In genomic region chr4:98288671-98289070, GRCh38 we compare ENCODE assay signal across 8 cellular contexts. TPM values are rescaled to one million over a fixed set of nuclear protein-coding genes. Genes with fewer than 3 reads are reported as not detected.
DNase-seq lines count a peak whose midpoint lies in the region; ATAC-seq, FAIRE-seq and TF ChIP-seq lines count a peak whose summit lies in the region.
"Not testable (repeated sequence)": the region's sequence is repeated elsewhere in the genome, so short reads cannot be mapped to it uniquely, and the experiment has no call there.

No MANE protein-coding gene starts in this region.

- DNase-seq in GM19239 (ENCODE audit: insufficient read length, low spot score); T-helper 17 cell; activated T-cell treated with anti-CD3 and anti-CD28 coated beads, Interleukin-2, amount 50 U/mL, for 4 hours; stimulated activated naive B cell treated with anti-CD40 and anti-IgM and Interleukin-4, amounts not matched to agents 10 μg/mL and 1 μg/mL and 100 μg/mL, for 72 hours: not testable (repeated sequence)
- peak; percentile 18 for DNase-seq in central memory CD4-positive, alpha-beta T cell

- H3K4me2 ChIP-seq in DOHH2 (ENCODE audit: low read length) (peak overlapping the region; percentile 61), KMS-11 (peak overlapping the region; percentile 33; the same call in 1 of the 2 replicates)

- H3F3A ChIP-seq in DOHH2 (ENCODE audit: control insufficient read depth, insufficient read depth), result peaks cover 13% of the 10 kb centered on the region

- H3K27ac ChIP-seq in DOHH2 (ENCODE audit: low read depth, low read length), result peak overlapping the region; percentile 66
- H3K27ac ChIP-seq in KMS-11, result not testable (repeated sequence)

- not testable (repeated sequence) for H3K9me2 ChIP-seq in DOHH2 (replicated peaks; ENCODE audit: control insufficient read depth, low read length)

- FAIRE-seq in GM19239 (lab: Jason Lieb, UNC), result peak; percentile 87

- H3K27ac Mint-ChIP-seq in T-helper 17 cell, result peak overlapping the region; percentile 86
- H3K27ac Mint-ChIP-seq in stimulated activated naive B cell treated with anti-CD40 and anti-IgM and Interleukin-4, amounts not matched to agents 10 μg/mL and 1 μg/mL and 100 μg/mL, for 72 hours, result peak overlapping the region; percentile 79

- not testable (repeated sequence) for TF ChIP-seq CTCF in DOHH2 (IDR thresholded peaks at IDR 0.05; ENCODE audit: low read depth, low read length, poor library complexity, severe bottlenecking); KMS-11 (conservative IDR thresholded peaks at IDR 0.05; ENCODE audit: low read depth, low read length)

- not testable (repeated sequence) for H3K36me3 ChIP-seq in DOHH2 (ENCODE audit: control insufficient read depth, low read length); KMS-11 (ENCODE audit: insufficient read depth)

- H3K9me3 ChIP-seq in DOHH2 (ENCODE audit: control insufficient read depth, insufficient read depth, low read length); T-helper 17 cell (ENCODE audit: control insufficient read depth, low read length, poor library complexity, severe bottlenecking): not testable (repeated sequence)

- not testable (repeated sequence) for H3K36me3 Mint-ChIP-seq in T-helper 17 cell (ENCODE audit: low read depth); activated T-cell treated with anti-CD3 and anti-CD28 coated beads, Interleukin-2, amount 50 U/mL, for 4 hours (ENCODE audit: insufficient read depth); stimulated activated naive B cell treated with anti-CD40 and anti-IgM and Interleukin-4, amounts not matched to agents 10 μg/mL and 1 μg/mL and 100 μg/mL, for 72 hours

- peak overlapping the region; percentile 58 for H3K4me3 ChIP-seq in DOHH2 (ENCODE audit: low read length)
- not testable (repeated sequence) for H3K4me3 ChIP-seq in KMS-11 (IDR thresholded peaks at IDR 0.05; ENCODE audit: insufficient read depth, low read depth, low read length)

- peak overlapping the region; percentile 64 for H3K4me3 Mint-ChIP-seq in T-helper 17 cell
- H3K4me3 Mint-ChIP-seq in activated T-cell treated with anti-CD3 and anti-CD28 coated beads, Interleukin-2, amount 50 U/mL, for 4 hours, result peak overlapping the region; percentile 7
- H3K4me3 Mint-ChIP-seq in stimulated activated naive B cell treated with anti-CD40 and anti-IgM and Interleukin-4, amounts not matched to agents 10 μg/mL and 1 μg/mL and 100 μg/mL, for 72 hours, result peak overlapping the region in 1 of 2 donors; percentile 41

- peaks cover 23% of the 10 kb centered on the region for H3K4me1 Mint-ChIP-seq in T-helper 17 cell
- peaks cover 41% of the 10 kb centered on the region for H3K4me1 Mint-ChIP-seq in activated T-cell treated with anti-CD3 and anti-CD28 coated beads, Interleukin-2, amount 50 U/mL, for 4 hours (ENCODE audit: low read depth)
- H3K4me1 Mint-ChIP-seq in stimulated activated naive B cell treated with anti-CD40 and anti-IgM and Interleukin-4, amounts not matched to agents 10 μg/mL and 1 μg/mL and 100 μg/mL, for 72 hours, result peaks cover 21 to 43% of the 10 kb centered on the region in 2 donors

- not testable (repeated sequence) for H2AFZ ChIP-seq in KMS-11 (ENCODE audit: low read depth)

- not testable (repeated sequence) for H4K20me1 ChIP-seq in DOHH2 (ENCODE audit: control insufficient read depth, insufficient read depth, low read depth, low read length)
- peaks cover 10% of the 10 kb centered on the region; the same call in 1 of the 2 replicates for H4K20me1 ChIP-seq in KMS-11 (ENCODE audit: insufficient read depth)

- H3K4me1 ChIP-seq in DOHH2 (ENCODE audit: control insufficient read depth, low read length) (peaks cover 72% of the 10 kb centered on the region), KMS-11 (ENCODE audit: low read depth, poor library complexity, severe bottlenecking) (peaks cover 31% of the 10 kb centered on the region)

- H3K79me2 ChIP-seq in DOHH2 (ENCODE audit: control insufficient read depth, low read length) (peaks cover 81% of the 10 kb centered on the region), KMS-11 (ENCODE audit: insufficient read depth, low read depth) (peaks cover 82% of the 10 kb centered on the region; the same call in 1 of the 2 replicates)

- H3K27me3 Mint-ChIP-seq in T-helper 17 cell; activated T-cell treated with anti-CD3 and anti-CD28 coated beads, Interleukin-2, amount 50 U/mL, for 4 hours (ENCODE audit: low read depth); stimulated activated naive B cell treated with anti-CD40 and anti-IgM and Interleukin-4, amounts not matched to agents 10 μg/mL and 1 μg/mL and 100 μg/mL, for 72 hours: not testable (repeated sequence)

- not testable (repeated sequence) for H3K9me3 Mint-ChIP-seq in activated T-cell treated with anti-CD3 and anti-CD28 coated beads, Interleukin-2, amount 50 U/mL, for 4 hours; stimulated activated naive B cell treated with anti-CD40 and anti-IgM and Interleukin-4, amounts not matched to agents 10 μg/mL and 1 μg/mL and 100 μg/mL, for 72 hours

- not testable (repeated sequence) for H3K9ac ChIP-seq in KMS-11

- not testable (repeated sequence) for H3K27me3 ChIP-seq in DOHH2 (ENCODE audit: control insufficient read depth, low read length); KMS-11 (ENCODE audit: insufficient read depth, low read depth)

- ATAC-seq in HG02852 (IDR thresholded peaks at IDR 0.05; ENCODE audit: unreplicated experiment), result peak; percentile 48
- ATAC-seq in T-helper 17 cell; activated T-cell treated with anti-CD3 and anti-CD28 coated beads, Interleukin-2, amount 50 U/mL, for 4 hours: not testable (repeated sequence)
- ATAC-seq in stimulated activated naive B cell treated with anti-CD40 and anti-IgM and Interleukin-4, amounts not matched to agents 10 μg/mL and 1 μg/mL and 100 μg/mL, for 72 hours (replicated peaks), result peak in 1 of 2 donors; percentile 31

RNA-seq across cellular contexts. Expression of gene RAP1GDS1, which starts 27.5 kb away (rescaled TPM):
- 10 to 100 TPM; 41.0 to 47.0 TPM for total RNA-seq in T-helper 17 cell
- total RNA-seq in activated T-cell treated with anti-CD3 and anti-CD28 coated beads, Interleukin-2, amount 50 U/mL, for 4 hours, result 10 to 100 TPM; 37.3 to 42.6 (median 38.3) TPM
